In genomic region chr1:162626733-162627132, GRCh38 we compare ENCODE assay signal across 2 cellular contexts.
TF ChIP-seq lines count a peak whose summit lies in the region.

No MANE protein-coding gene starts in this region.

TF ChIP-seq in HepG2, 621 proteins besides CTCF, POLR2A, EP300 and RAD21:
- TF ChIP-seq EHMT2 (IDR thresholded peaks at IDR 0.05; ENCODE audit: borderline replicate concordance, low read depth, low read length) = no peak
- TF ChIP-seq ZNF513 (CRISPR knock-in tag; conservative IDR thresholded peaks at IDR 0.05) = no peak
- TF ChIP-seq MTF2 (CRISPR knock-in tag; IDR thresholded peaks at IDR 0.05; ENCODE audit: borderline replicate concordance) = no peak
- no peak for TF ChIP-seq PRPF4 (IDR thresholded peaks at IDR 0.05; ENCODE audit: low read depth, low read length, poor library complexity, severe bottlenecking)
- no peak for TF ChIP-seq ONECUT2 (CRISPR knock-in tag; IDR thresholded peaks at IDR 0.05)
- no peak for TF ChIP-seq FOXO4 (CRISPR knock-in tag; conservative IDR thresholded peaks at IDR 0.05)

TF ChIP-seq in endothelial cell of umbilical vein, 7 proteins besides CTCF, POLR2A, EP300 and RAD21:
- no peak for TF ChIP-seq FOS (IDR thresholded peaks at IDR 0.05; ENCODE audit: borderline replicate concordance, insufficient read depth, low read length)
